1 cellular context compared by ENCODE assay signal in the genomic region with DNA sequence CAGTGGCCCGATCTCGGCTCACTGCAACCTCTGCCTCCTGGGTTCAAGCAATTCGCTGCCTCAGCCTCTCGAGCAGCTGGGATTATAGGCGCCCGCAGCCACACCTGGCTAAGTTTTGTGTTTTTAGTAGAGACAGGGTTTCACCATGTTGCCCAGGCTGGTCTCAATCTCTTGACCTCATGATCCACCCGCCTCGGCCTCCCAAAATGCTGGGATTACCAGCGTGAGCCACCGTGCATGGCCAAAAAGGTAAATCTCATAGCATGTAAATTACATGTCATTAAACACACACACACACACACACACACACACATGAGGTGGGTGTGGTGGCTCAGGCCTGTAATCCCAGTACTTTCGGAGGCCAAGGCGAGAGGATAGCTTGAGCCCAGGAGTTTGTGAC. TPM values are rescaled to one million over a fixed set of nuclear protein-coding genes. Genes with fewer than 3 reads are reported as not detected.
"Had no signal": no experiment of that assay in that cellular context is flagged by ENCODE, and none has a peak within 500 bp of the region (broad histone marks: within the 10 kb centered on the region; RNA-seq: fewer than 3 reads in every experiment).

No MANE protein-coding gene starts in this region.

RNA-seq across cellular contexts. Expression of a gene that starts 53.7 kb away (rescaled TPM):
- total RNA-seq: HepG2 had no signal
